Comparison of ENCODE assay signal across 1 cellular context in genomic region chr17:18017958-18018357, GRCh38.
TF ChIP-seq lines count a peak whose summit lies in the region.

No MANE protein-coding gene starts in this region.

TF ChIP-seq in K562, 482 proteins besides CTCF, POLR2A, EP300 and RAD21 (continued from another document and continues in another):
- no peak for TF ChIP-seq HBP1 (CRISPR knock-in tag; IDR thresholded peaks at IDR 0.05)
- TF ChIP-seq PHF8 (IDR thresholded peaks at IDR 0.05; ENCODE audit: borderline replicate concordance, low read length): no peak
- TF ChIP-seq NRF1 (conservative IDR thresholded peaks at IDR 0.05 in 1 of 2, IDR thresholded peaks at IDR 0.05 in 1 of 2): no peak
- TF ChIP-seq, protein P1, sequence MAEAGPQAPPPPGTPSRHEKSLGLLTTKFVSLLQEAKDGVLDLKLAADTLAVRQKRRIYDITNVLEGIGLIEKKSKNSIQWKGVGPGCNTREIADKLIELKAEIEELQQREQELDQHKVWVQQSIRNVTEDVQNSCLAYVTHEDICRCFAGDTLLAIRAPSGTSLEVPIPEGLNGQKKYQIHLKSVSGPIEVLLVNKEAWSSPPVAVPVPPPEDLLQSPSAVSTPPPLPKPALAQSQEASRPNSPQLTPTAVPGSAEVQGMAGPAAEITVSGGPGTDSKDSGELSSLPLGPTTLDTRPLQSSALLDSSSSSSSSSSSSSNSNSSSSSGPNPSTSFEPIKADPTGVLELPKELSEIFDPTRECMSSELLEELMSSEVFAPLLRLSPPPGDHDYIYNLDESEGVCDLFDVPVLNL (CRISPR knock-in tag; IDR thresholded peaks at IDR 0.05; ENCODE audit: low read depth): no peak
- 0 out of 4 replicates have a peak, but pooled peaks of 1 of the 2 experiments have one; percentile 39 for TF ChIP-seq ZMIZ1 (IDR thresholded peaks at IDR 0.05; ENCODE audit: low read depth in 2 of 2, low read length in 2 of 2)
- no peak for TF ChIP-seq FOXK1 (CRISPR knock-in tag; IDR thresholded peaks at IDR 0.05; ENCODE audit: borderline replicate concordance)
- TF ChIP-seq GATA2 (CRISPR knock-in tag; IDR thresholded peaks at IDR 0.05): peak; percentile 47; the same call in 1 of the 2 replicates
- no peak for TF ChIP-seq MTA3 (IDR thresholded peaks at IDR 0.05; ENCODE audit: borderline replicate concordance)
- TF ChIP-seq NR3C1 (CRISPR knock-in tag; IDR thresholded peaks at IDR 0.05): no peak
- no peak for TF ChIP-seq TFAM (CRISPR knock-in tag; conservative IDR thresholded peaks at IDR 0.05)
- no peak for TF ChIP-seq ZNF695 (CRISPR knock-in tag; IDR thresholded peaks at IDR 0.05)
- 0 out of 2 replicates have a peak, but pooled peaks have one; percentile 18 for TF ChIP-seq STAT5A (IDR thresholded peaks at IDR 0.05; ENCODE audit: borderline replicate concordance, low read length)
- no peak for TF ChIP-seq HDAC6 (IDR thresholded peaks at IDR 0.05; ENCODE audit: low read depth, low read length)
- TF ChIP-seq, protein P2, sequence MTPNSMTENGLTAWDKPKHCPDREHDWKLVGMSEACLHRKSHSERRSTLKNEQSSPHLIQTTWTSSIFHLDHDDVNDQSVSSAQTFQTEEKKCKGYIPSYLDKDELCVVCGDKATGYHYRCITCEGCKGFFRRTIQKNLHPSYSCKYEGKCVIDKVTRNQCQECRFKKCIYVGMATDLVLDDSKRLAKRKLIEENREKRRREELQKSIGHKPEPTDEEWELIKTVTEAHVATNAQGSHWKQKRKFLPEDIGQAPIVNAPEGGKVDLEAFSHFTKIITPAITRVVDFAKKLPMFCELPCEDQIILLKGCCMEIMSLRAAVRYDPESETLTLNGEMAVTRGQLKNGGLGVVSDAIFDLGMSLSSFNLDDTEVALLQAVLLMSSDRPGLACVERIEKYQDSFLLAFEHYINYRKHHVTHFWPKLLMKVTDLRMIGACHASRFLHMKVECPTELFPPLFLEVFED (CRISPR knock-in tag; conservative IDR thresholded peaks at IDR 0.05): no peak
- no peak for TF ChIP-seq ZNF280B (CRISPR knock-in tag; IDR thresholded peaks at IDR 0.05)
- TF ChIP-seq ZBTB12 (CRISPR knock-in tag; IDR thresholded peaks at IDR 0.05): no peak
- TF ChIP-seq CTBP1 (IDR thresholded peaks at IDR 0.05; ENCODE audit: borderline replicate concordance): no peak
- TF ChIP-seq NCOA2 (IDR thresholded peaks at IDR 0.05; ENCODE audit: partially characterized antibody in 2 of 2): no peak
- TF ChIP-seq ZNF780A (CRISPR knock-in tag; IDR thresholded peaks at IDR 0.05): no peak
- TF ChIP-seq ZNF584 (CRISPR knock-in tag; IDR thresholded peaks at IDR 0.05; ENCODE audit: low read depth): no peak
- TF ChIP-seq, protein P3, sequence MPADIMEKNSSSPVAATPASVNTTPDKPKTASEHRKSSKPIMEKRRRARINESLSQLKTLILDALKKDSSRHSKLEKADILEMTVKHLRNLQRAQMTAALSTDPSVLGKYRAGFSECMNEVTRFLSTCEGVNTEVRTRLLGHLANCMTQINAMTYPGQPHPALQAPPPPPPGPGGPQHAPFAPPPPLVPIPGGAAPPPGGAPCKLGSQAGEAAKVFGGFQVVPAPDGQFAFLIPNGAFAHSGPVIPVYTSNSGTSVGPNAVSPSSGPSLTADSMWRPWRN (IDR thresholded peaks at IDR 0.05; ENCODE audit: low read depth): peak; percentile 91
- TF ChIP-seq KDM5B (IDR thresholded peaks at IDR 0.05; ENCODE audit: insufficient replicate concordance, low read depth, low read length): no peak
- TF ChIP-seq CBX2 (IDR thresholded peaks at IDR 0.05; ENCODE audit: insufficient read depth, low read length, poor library complexity, severe bottlenecking): no peak
- no peak for TF ChIP-seq RBM22 (IDR thresholded peaks at IDR 0.05; ENCODE audit: low read depth, low read length, poor library complexity, severe bottlenecking)
- TF ChIP-seq SMAD4 (CRISPR knock-in tag; conservative IDR thresholded peaks at IDR 0.05): peak; percentile 98
- no peak for TF ChIP-seq LARP7 (IDR thresholded peaks at IDR 0.05)
- peak; percentile 89 for TF ChIP-seq CXXC5 (CRISPR knock-in tag; IDR thresholded peaks at IDR 0.05)
- TF ChIP-seq NCOA6 (IDR thresholded peaks at IDR 0.05): no peak
- TF ChIP-seq NBN (IDR thresholded peaks at IDR 0.05; ENCODE audit: low read depth): no peak
- 0 out of 2 replicates have a peak, but pooled peaks have one; percentile 51 for TF ChIP-seq HEY1 (CRISPR knock-in tag; IDR thresholded peaks at IDR 0.05; ENCODE audit: borderline replicate concordance)
- no peak for TF ChIP-seq RHOXF2B (CRISPR knock-in tag; conservative IDR thresholded peaks at IDR 0.05)
- no peak for TF ChIP-seq FOSL1 (tag; conservative IDR thresholded peaks at IDR 0.05)
- no peak for TF ChIP-seq BCL6 (CRISPR knock-in tag; IDR thresholded peaks at IDR 0.05)
- no peak for TF ChIP-seq TCF15 (CRISPR knock-in tag; IDR thresholded peaks at IDR 0.05)
- no peak for TF ChIP-seq RNF2 (IDR thresholded peaks at IDR 0.05)
- TF ChIP-seq LEF1 (IDR thresholded peaks at IDR 0.05): no peak
- TF ChIP-seq ZBED1 (IDR thresholded peaks at IDR 0.05): no peak
- TF ChIP-seq DMBX1 (CRISPR knock-in tag; IDR thresholded peaks at IDR 0.05; ENCODE audit: borderline replicate concordance): no peak
- TF ChIP-seq SMAD1 (IDR thresholded peaks at IDR 0.05; ENCODE audit: low read depth, low read length, partially characterized antibody): no peak
- TF ChIP-seq KLF10 (CRISPR knock-in tag; IDR thresholded peaks at IDR 0.05): no peak
- no peak for TF ChIP-seq DIDO1 (tag; IDR thresholded peaks at IDR 0.05; ENCODE audit: low read depth)
- no peak for TF ChIP-seq ZNF3 (CRISPR knock-in tag; IDR thresholded peaks at IDR 0.05)
- no peak for TF ChIP-seq SIX5 (IDR thresholded peaks at IDR 0.05; ENCODE audit: borderline replicate concordance in 1 of 2, insufficient read depth in 1 of 2, low read depth in 1 of 2, low read length in 2 of 2)
- 0 out of 2 replicates have a peak, but pooled peaks have one; percentile 38 for TF ChIP-seq ETV1 (tag; conservative IDR thresholded peaks at IDR 0.05; ENCODE audit: low read depth)
- no peak for TF ChIP-seq CHD1 (IDR thresholded peaks at IDR 0.05; ENCODE audit: low read length)
- no peak for TF ChIP-seq CBX1 (IDR thresholded peaks at IDR 0.05; ENCODE audit: low read depth)
- TF ChIP-seq BRF1 (IDR thresholded peaks at IDR 0.05; ENCODE audit: borderline replicate concordance, extremely low read depth, insufficient read length): no peak
- no peak for TF ChIP-seq USF2 (CRISPR knock-in tag; IDR thresholded peaks at IDR 0.05)
- no peak for TF ChIP-seq PTTG1 (tag; IDR thresholded peaks at IDR 0.05; ENCODE audit: low read depth)
- TF ChIP-seq STAT6 (CRISPR knock-in tag; IDR thresholded peaks at IDR 0.05): no peak
- TF ChIP-seq, protein P4, sequence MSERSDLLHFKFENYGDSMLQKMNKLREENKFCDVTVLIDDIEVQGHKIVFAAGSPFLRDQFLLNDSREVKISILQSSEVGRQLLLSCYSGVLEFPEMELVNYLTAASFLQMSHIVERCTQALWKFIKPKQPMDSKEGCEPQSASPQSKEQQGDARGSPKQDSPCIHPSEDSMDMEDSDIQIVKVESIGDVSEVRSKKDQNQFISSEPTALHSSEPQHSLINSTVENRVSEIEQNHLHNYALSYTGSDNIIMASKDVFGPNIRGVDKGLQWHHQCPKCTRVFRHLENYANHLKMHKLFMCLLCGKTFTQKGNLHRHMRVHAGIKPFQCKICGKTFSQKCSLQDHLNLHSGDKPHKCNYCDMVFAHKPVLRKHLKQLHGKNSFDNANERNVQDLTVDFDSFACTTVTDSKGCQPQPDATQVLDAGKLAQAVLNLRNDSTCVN (CRISPR knock-in tag; IDR thresholded peaks at IDR 0.05): no peak
- TF ChIP-seq, protein P5, sequence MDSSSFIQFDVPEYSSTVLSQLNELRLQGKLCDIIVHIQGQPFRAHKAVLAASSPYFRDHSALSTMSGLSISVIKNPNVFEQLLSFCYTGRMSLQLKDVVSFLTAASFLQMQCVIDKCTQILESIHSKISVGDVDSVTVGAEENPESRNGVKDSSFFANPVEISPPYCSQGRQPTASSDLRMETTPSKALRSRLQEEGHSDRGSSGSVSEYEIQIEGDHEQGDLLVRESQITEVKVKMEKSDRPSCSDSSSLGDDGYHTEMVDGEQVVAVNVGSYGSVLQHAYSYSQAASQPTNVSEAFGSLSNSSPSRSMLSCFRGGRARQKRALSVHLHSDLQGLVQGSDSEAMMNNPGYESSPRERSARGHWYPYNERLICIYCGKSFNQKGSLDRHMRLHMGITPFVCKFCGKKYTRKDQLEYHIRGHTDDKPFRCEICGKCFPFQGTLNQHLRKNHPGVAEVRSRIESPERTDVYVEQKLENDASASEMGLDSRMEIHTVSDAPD (CRISPR knock-in tag; IDR thresholded peaks at IDR 0.05): no peak
- no peak for TF ChIP-seq NELFE (IDR thresholded peaks at IDR 0.05; ENCODE audit: insufficient read depth, insufficient read length)
